ENCODE assay signal across 8 cellular contexts in the genomic region with DNA sequence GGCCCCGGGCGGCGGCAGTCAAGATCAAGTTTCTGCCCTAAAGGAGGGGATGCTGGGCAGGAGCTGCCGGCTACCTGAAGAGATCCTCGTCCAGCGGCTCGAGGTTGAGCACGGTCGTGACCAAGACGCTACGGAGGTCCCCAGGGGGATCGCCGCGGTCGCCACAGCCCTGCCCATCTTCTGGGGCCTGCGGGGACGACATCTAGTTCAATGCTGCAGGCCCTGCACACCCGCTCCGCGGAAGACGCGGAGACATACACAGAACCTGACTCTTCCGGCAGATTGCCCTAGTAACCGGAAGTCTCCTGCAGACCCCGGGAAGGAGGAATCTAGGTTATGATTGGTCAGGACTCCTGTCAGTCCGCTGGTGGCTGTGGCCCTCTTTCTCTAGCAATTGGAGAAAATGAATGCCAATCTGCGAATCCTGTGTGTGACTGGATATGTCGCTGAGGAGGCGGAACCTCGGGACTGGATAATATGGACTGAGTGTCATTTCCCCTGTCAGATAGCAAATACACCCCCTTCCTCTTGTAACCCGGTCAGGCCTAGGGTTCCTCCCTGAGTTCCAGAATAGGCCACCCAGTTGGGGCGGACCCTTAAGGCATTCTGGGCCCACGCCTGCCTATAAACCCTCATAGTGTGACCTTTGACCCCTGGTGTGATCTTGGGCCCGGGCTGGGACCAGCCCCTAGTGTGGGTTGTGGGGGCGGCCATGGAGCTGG. TPM values are rescaled to one million over a fixed set of nuclear protein-coding genes. Genes with fewer than 3 reads are reported as not detected.
DNase-seq lines count a peak whose midpoint lies in the region; ATAC-seq, FAIRE-seq and TF ChIP-seq lines count a peak whose summit lies in the region.

A gene (minus strand): TSS at position 279 of the 722 bp plus-strand sequence. CDS start 77 bp downstream, at position 202.
A gene (plus strand): TSS at position 501 of the 722 bp plus-strand sequence. CDS start 212 bp downstream, at position 713.

- peak; percentile 100 for DNase-seq in Caco-2
- DNase-seq in HT1080 (ENCODE audit: low read depth): peak; percentile 99
- peak; percentile 98 to 99 for DNase-seq in NOMO-1 (lab: John Stamatoyannopoulos, UW; ENCODE audit: unreplicated experiment in 2 of 2)
- DNase-seq in activated CD8-positive, alpha-beta memory T cell treated with anti-CD3 and anti-CD28 coated beads for 48 hours (ENCODE audit: low read depth in 2 of 3, low spot score in 2 of 3): peak; percentile 57 to 77 (median 75)
- DNase-seq in mesenteric fat pad (ENCODE audit: low spot score): peak; percentile 93
- DNase-seq in stimulated activated CD8-positive, alpha-beta memory T cell treated with anti-CD3 and anti-CD28 coated beads, Interleukin-15, amount 100 ng/mL, for 1 hour (ENCODE audit: low read depth): peak; percentile 83

- peak; percentile 90 for ATAC-seq in GM21367 (IDR thresholded peaks at IDR 0.05; ENCODE audit: unreplicated experiment)

- no peaks in the 10 kb centered on the region for H3K9me3 Mint-ChIP-seq in Caco-2 (ENCODE audit: unreplicated experiment)

- intact Hi-C loops in Caco-2 (cut with micrococcal nuclease; ENCODE audit: unreplicated experiment): loop anchor here (1.0 kb wide), 6 partner anchors 24 to 442 kb away; a partner anchor contains a TSS

- H3K4me3 Mint-ChIP-seq in Caco-2 (ENCODE audit: unreplicated experiment): peak within 1 kb of the TSS; percentile 95

- peak within 1 kb of the TSS; percentile 85 for H3K27ac Mint-ChIP-seq in Caco-2 (ENCODE audit: unreplicated experiment)

- no peaks in the 10 kb centered on the region for H3K9me3 ChIP-seq in Caco-2

- FAIRE-seq in endometrium (lab: Jason Lieb, UNC): peak; percentile 93

- CTCF ChIA-PET in Caco-2 (lab: Charles Lee): interaction anchor here (0.6 to 1.3 kb wide), 4 partner anchors 33 to 562 kb away, joined by 3 to 4 read pairs (median 4); a partner anchor contains a TSS

- H3K27me3 ChIP-seq in Caco-2 (replicated peaks; ENCODE audit: control insufficient read depth, insufficient read depth, low read length): no peaks in the 10 kb centered on the region

- no TSS peak for BruUV-seq in Caco-2 (replicated peaks; lab: Mats Ljungman, UMichigan)

- H3K4me1 Mint-ChIP-seq in Caco-2 (ENCODE audit: low read depth, unreplicated experiment): peaks cover 19% of the 10 kb centered on the region

- POLR2A ChIA-PET in Caco-2 (lab: Charles Lee): interaction anchor here (0.6 to 1.7 kb wide), 5 partner anchors 24 to 308 kb away, joined by 3 to 7 read pairs (median 4); a partner anchor contains a TSS

- peaks cover 23% of the 10 kb centered on the region for H3K36me3 Mint-ChIP-seq in Caco-2 (ENCODE audit: insufficient read depth, unreplicated experiment)

- peak within 1 kb of the TSS; percentile 65 for H3K4me3 ChIP-seq in Caco-2 (ENCODE audit: low read depth, low read length)

- no peaks in the 10 kb centered on the region for H3K27me3 Mint-ChIP-seq in Caco-2 (ENCODE audit: insufficient read depth, unreplicated experiment)

- H3K4me1 ChIP-seq in Caco-2: peaks cover 17% of the 10 kb centered on the region

- no peak for TF ChIP-seq CTCF in Caco-2 (IDR thresholded peaks at IDR 0.05; ENCODE audit: insufficient read depth in 1 of 2, low read depth in 1 of 2, low read length in 1 of 2, severe bottlenecking in 1 of 2, unreplicated experiment in 1 of 2)

- H3K36me3 ChIP-seq in Caco-2 (ENCODE audit: control insufficient read depth, insufficient read depth, low read length): no peaks in the 10 kb centered on the region

RNA-seq across cellular contexts. Expression of the first gene that starts in this region (rescaled TPM):
- total RNA-seq in Caco-2 (2022) (35.1 and 36.2 TPM in 2 replicates), mesenteric fat pad (14.9 TPM)
- 38.3 and 43.1 TPM in 2 replicates for total RNA-seq in HT1080 (2014; rRNA removed; shearing (Covaris generic))
- polyA plus RNA-seq in HT1080 (2015; cell fraction: cytosol; rRNA removed): 35.3 and 46.3 TPM in 2 replicates
- polyA plus RNA-seq in HT1080 (2015; cell fraction: nucleus; rRNA removed): 38.5 and 40.5 TPM in 2 replicates

RNA-seq across cellular contexts. Expression of the second gene that starts in this region (rescaled TPM):
- total RNA-seq in Caco-2 (2022) (6.1 and 6.4 TPM in 2 replicates), mesenteric fat pad (2.2 TPM)
- 6.0 and 6.1 TPM in 2 replicates for total RNA-seq in HT1080 (2014; rRNA removed; shearing (Covaris generic))
- 2.9 and 3.1 TPM in 2 replicates for polyA plus RNA-seq in HT1080 (2015; cell fraction: cytosol; rRNA removed)
- 4.9 and 6.1 TPM in 2 replicates for polyA plus RNA-seq in HT1080 (2015; cell fraction: nucleus; rRNA removed)

Comparison
In these comparisons a context has a peak if more than half of its experiments do, and no peak if none do; other contexts are left out.
1. Peak in every context shown above with its lines: DNase-seq, ATAC-seq and H3K4me3 ChIP-seq.